9 cellular contexts compared by ENCODE assay signal in the genomic region with DNA sequence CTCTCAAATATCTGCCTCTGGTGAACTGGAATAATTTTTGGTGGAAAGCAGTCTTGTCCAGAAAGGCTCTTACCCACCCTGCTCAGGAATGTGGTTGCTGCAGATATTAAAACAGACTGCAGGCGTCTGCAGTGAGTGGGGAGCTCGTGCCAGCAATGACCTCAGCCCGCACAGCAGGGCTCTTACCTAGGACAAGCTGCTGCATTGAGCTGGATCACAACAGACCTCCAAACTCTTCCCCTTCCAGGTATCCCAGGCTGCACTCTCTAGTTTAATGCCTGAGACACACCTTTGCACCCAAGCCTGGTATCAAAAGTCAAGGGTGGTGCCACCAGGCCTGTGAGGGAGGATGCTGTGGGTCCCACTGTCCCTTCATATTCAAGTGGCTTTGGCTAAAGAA.
A peak's percentile ranks its signal among the peaks of the same experiment; 100 is the strongest.
DNase-seq lines count a peak whose midpoint lies in the region; ATAC-seq and TF ChIP-seq lines count a peak whose summit lies in the region.
"Had no signal": no experiment of that assay in that cellular context is flagged by ENCODE, and none has a peak within 500 bp of the region (broad histone marks: within the 10 kb centered on the region; RNA-seq: fewer than 3 reads in every experiment).

No MANE protein-coding gene starts in this region.

- H3K27me3 ChIP-seq in adipocyte (replicated peaks; ENCODE audit: control insufficient read depth, insufficient read depth, low read length) (no peaks in the 10 kb centered on the region), stomach (peaks cover 0 to 5% (median 0%) of the 10 kb centered on the region in 3 donors), HAP-1 (ENCODE audit: low read depth) (no peaks in the 10 kb centered on the region)

- TF ChIP-seq RAD21 in Ishikawa (IDR thresholded peaks at IDR 0.05; ENCODE audit: low read depth) = peak; percentile 37

- TF ChIP-seq EP300 in Ishikawa (IDR thresholded peaks at IDR 0.05; ENCODE audit: borderline replicate concordance) (peak; percentile 83; the same call in 1 of the 2 replicates), stomach (IDR thresholded peaks at IDR 0.05) (no peak)

- no peaks in the 10 kb centered on the region for H3K36me3 ChIP-seq in adipocyte (ENCODE audit: control insufficient read depth, insufficient read depth, low read length, severe bottlenecking)
- H3K36me3 ChIP-seq in stomach = no peaks in the 10 kb centered on the region
- no peaks in the 10 kb centered on the region for H3K36me3 ChIP-seq in HAP-1 (replicated peaks)

- in situ Hi-C loops in HAP-1 (cut with MboI; ENCODE audit: low sequenced_read_pairs) = no loop called here

- H3K4me3 ChIP-seq in adipocyte (ENCODE audit: low read length) (no peak overlapping the region), stomach (no peak overlapping the region), HAP-1 (no peak overlapping the region)

- TF ChIP-seq CTCF in stomach (IDR thresholded peaks at IDR 0.05) = no peak

- H3K9me3 ChIP-seq in adipocyte (ENCODE audit: control insufficient read depth, low read length) (no peaks in the 10 kb centered on the region), stomach (no peaks in the 10 kb centered on the region), HAP-1 (no peaks in the 10 kb centered on the region)

- H3K27ac ChIP-seq in stomach = peak overlapping the region in 2 of 5 donors; percentile 39 to 58
- H3K27ac ChIP-seq: HL-60 had no signal

- ATAC-seq in GM18873 (IDR thresholded peaks at IDR 0.05; ENCODE audit: low FRiP score, unreplicated experiment) = no peak

- peak overlapping the region; percentile 72 for H3K9ac ChIP-seq in adipocyte (ENCODE audit: low read length)

- TF ChIP-seq POLR2A in stomach (IDR thresholded peaks at IDR 0.05) = no peak

- peak; percentile 81 for DNase-seq in adipocyte (ENCODE audit: low read depth)
- peak; percentile 70 for DNase-seq in iPS-NIHi11 (ENCODE audit: low spot score)
- DNase-seq in stomach = peak; percentile 70
- DNase-seq in NCI-H187 (lab: John Stamatoyannopoulos, UW) = no peak
- no peak for DNase-seq in HAP-1 (ENCODE audit: low spot score in 2 of 2)
- DNase-seq in GDM1 (lab: John Stamatoyannopoulos, UW) = no peak

- H3K4me1 ChIP-seq in adipocyte (ENCODE audit: control insufficient read depth, insufficient read depth, low read length) = peaks cover 88% of the 10 kb centered on the region
- peaks cover 9 to 67% (median 44%) of the 10 kb centered on the region in 4 donors for H3K4me1 ChIP-seq in stomach
- no peaks in the 10 kb centered on the region for H3K4me1 ChIP-seq in HAP-1

- intact Hi-C loops in stomach (cut with DNase I; ENCODE audit: low total_unique reads) = loop anchor here (10.0 kb wide), 1 partner anchor 68 kb away; a partner anchor contains a TSS

- 33 to 53% (median 52%) methylated on average over 3 of the region's 3 CpGs for WGBS in stomach, 5 donors

TF ChIP-seq in Ishikawa, 13 proteins besides CTCF, POLR2A, EP300 and RAD21:
- TF ChIP-seq CEBPB (IDR thresholded peaks at IDR 0.05) (no peak; the same call in 1 of the 2 replicates), EGR1 (IDR thresholded peaks at IDR 0.05) (no peak), TCF12 (IDR thresholded peaks at IDR 0.05; ENCODE audit: low read depth) (peak; percentile 89), TAF1 (IDR thresholded peaks at IDR 0.05; ENCODE audit: low read depth) (no peak), NFIC (IDR thresholded peaks at IDR 0.05) (peak; percentile 97), YY1 (IDR thresholded peaks at IDR 0.05; ENCODE audit: low read depth) (no peak), FOXM1 (IDR thresholded peaks at IDR 0.05; ENCODE audit: borderline replicate concordance, low read depth) (peak; percentile 70), TEAD4 (IDR thresholded peaks at IDR 0.05) (peak; percentile 90)
- TF ChIP-seq, protein P1, sequence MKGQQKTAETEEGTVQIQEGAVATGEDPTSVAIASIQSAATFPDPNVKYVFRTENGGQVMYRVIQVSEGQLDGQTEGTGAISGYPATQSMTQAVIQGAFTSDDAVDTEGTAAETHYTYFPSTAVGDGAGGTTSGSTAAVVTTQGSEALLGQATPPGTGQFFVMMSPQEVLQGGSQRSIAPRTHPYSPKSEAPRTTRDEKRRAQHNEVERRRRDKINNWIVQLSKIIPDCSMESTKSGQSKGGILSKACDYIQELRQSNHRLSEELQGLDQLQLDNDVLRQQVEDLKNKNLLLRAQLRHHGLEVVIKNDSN (IDR thresholded peaks at IDR 0.05) = no peak

Comparison
In these comparisons a context has a peak if more than half of its experiments do, and no peak if none do; other contexts are left out.
1. DNase-seq: peak in adipocyte (single experiment), iPS-NIHi11 (single experiment) and stomach (single experiment); none in NCI-H187 (0 of 2), HAP-1 (0 of 2) and GDM1 (single experiment).